Comparison of ENCODE assay signal across 4 cellular contexts in genomic region chr1:193755441-193755840, GRCh38.
"Had no signal": no experiment of that assay in that cellular context is flagged by ENCODE, and none has a peak within 500 bp of the region (broad histone marks: within the 10 kb centered on the region; RNA-seq: fewer than 3 reads in every experiment).

No MANE protein-coding gene starts in this region.

- H3K9me3 ChIP-seq: HAP-1 had no signal

- H3K4me1 ChIP-seq: HAP-1 had no signal

- H3K4me3 ChIP-seq: GM23248, HAP-1 had no signal

- H3K9ac ChIP-seq: GM23248 had no signal

- H3K36me3 ChIP-seq: HAP-1 had no signal

- H3K27ac ChIP-seq: GM23248 had no signal

- H2AFZ ChIP-seq: GM23248 had no signal

- DNase-seq: GOT3, IMR-90 had no signal
